Comparison of ENCODE assay signal across 14 cellular contexts in the genomic region with DNA sequence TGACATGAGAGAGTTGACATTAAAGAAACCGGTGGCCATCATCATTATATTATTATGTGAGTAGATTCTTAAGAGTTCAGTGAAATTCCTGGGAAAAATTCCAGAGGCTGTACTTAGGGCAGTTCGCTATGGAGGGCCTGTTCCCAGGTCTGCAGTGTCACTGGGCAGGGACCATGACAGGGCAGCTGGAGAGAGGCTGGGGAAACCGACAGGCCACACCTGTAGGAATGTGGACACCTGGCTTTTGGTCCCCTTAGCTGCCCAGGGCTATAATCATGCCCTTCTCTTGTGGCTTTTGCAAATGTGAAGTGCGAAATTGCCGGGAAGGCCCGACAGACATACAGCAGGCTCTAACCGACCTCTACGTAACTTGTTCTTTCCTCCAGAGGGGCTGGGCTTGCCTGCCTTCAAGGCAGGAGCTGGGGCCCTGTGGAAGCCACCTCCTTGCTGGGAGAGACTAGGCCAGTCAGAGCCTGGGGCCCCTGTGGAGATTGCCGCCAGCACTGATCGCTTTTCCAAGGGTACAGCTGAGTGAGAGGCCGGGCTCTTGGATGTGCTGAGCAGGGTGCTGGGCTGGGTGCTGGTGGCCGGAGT. TPM values are rescaled to one million over a fixed set of nuclear protein-coding genes. Genes with fewer than 3 reads are reported as not detected.
A peak's percentile ranks its signal among the peaks of the same experiment; 100 is the strongest.
DNase-seq lines count a peak whose midpoint lies in the region; ATAC-seq and TF ChIP-seq lines count a peak whose summit lies in the region.
"Had no signal": no experiment of that assay in that cellular context is flagged by ENCODE, and none has a peak within 500 bp of the region (broad histone marks: within the 10 kb centered on the region; RNA-seq: fewer than 3 reads in every experiment).

No MANE protein-coding gene starts in this region.

- H3K9me3 ChIP-seq in heart left ventricle: no peaks in the 10 kb centered on the region
- no peaks in the 10 kb centered on the region for H3K9me3 ChIP-seq in osteoblast (ENCODE audit: low read depth, low read length)
- H3K9me3 ChIP-seq: tibial artery had no signal

- no peak for TF ChIP-seq CTCF in natural killer cell (IDR thresholded peaks at IDR 0.05)
- TF ChIP-seq CTCF in heart left ventricle (IDR thresholded peaks at IDR 0.05): no peak
- TF ChIP-seq CTCF in osteoblast (IDR thresholded peaks at IDR 0.05; ENCODE audit: extremely low read depth, low read depth, low read length): no peak
- TF ChIP-seq CTCF in GM20000 (IDR thresholded peaks at IDR 0.05; ENCODE audit: extremely low read depth, missing control alignments): no peak

- intact Hi-C loops in natural killer cell (cut with micrococcal nuclease): no loop called here
- intact Hi-C loops in heart left ventricle (cut with DNase I): no loop called here

- H3K4me2 ChIP-seq in osteoblast (ENCODE audit: insufficient read depth, low read length): no peak overlapping the region

- no peaks in the 10 kb centered on the region for H3K27me3 Mint-ChIP-seq in natural killer cell treated with Interleukin-12 subunit alpha and Interleukin-12 subunit beta and Interleukin-15 and Interleukin-18, amount 100 ng/mL, for 72 hours
- H3K27me3 Mint-ChIP-seq in natural killer cell (ENCODE audit: low read depth in 2 of 2): no peaks in the 10 kb centered on the region

- H3K27me3 ChIP-seq in heart left ventricle (no peaks in the 10 kb centered on the region), osteoblast (ENCODE audit: insufficient read depth, low read length) (no peaks in the 10 kb centered on the region)
- H3K27me3 ChIP-seq: tibial artery had no signal

- H3K4me1 ChIP-seq in heart left ventricle (peaks cover 0 to 46% (median 14%) of the 10 kb centered on the region in 12 donors), osteoblast (ENCODE audit: insufficient read depth, low read length) (peaks cover 51% of the 10 kb centered on the region)

- H3K4me1 Mint-ChIP-seq in natural killer cell treated with Interleukin-12 subunit alpha and Interleukin-12 subunit beta and Interleukin-15 and Interleukin-18, amount 100 ng/mL, for 72 hours (ENCODE audit: low read depth in 2 of 2): no peaks in the 10 kb centered on the region
- no peaks in the 10 kb centered on the region for H3K4me1 Mint-ChIP-seq in natural killer cell
- H3K4me1 Mint-ChIP-seq: activated T-helper 17 cell treated with anti-CD3 and anti-CD28 coated beads, Interleukin-2, amount 50 U/mL, for 72 hours had no signal

- no peak for TF ChIP-seq POLR2A in heart left ventricle (IDR thresholded peaks at IDR 0.05)

- no peak overlapping the region for H2AFZ ChIP-seq in osteoblast (ENCODE audit: low read length)

- 86 to 92% (median 88%) methylated on average over 10 to 12 of the region's 12 CpGs for WGBS in heart left ventricle, 4 donors

- ATAC-seq in natural killer cell treated with Interleukin-12 subunit alpha and Interleukin-12 subunit beta and Interleukin-15 and Interleukin-18, amount 100 ng/mL, for 72 hours: no peak
- ATAC-seq in natural killer cell (no peak), heart left ventricle (no peak), HG02885 (IDR thresholded peaks at IDR 0.05; ENCODE audit: poor library complexity, unreplicated experiment) (no peak), HG03039 (IDR thresholded peaks at IDR 0.05; ENCODE audit: unreplicated experiment) (no peak)
- ATAC-seq: activated T-helper 17 cell treated with anti-CD3 and anti-CD28 coated beads, Interleukin-2, amount 50 U/mL, for 72 hours had no signal

- H3K27ac ChIP-seq in heart left ventricle (peak overlapping the region in 9 of 12 donors; percentile 29 to 94 (median 68)), osteoblast (ENCODE audit: low read depth, low read length) (peak overlapping the region; percentile 96)

- H3K36me3 Mint-ChIP-seq in natural killer cell treated with Interleukin-12 subunit alpha and Interleukin-12 subunit beta and Interleukin-15 and Interleukin-18, amount 100 ng/mL, for 72 hours: no peaks in the 10 kb centered on the region
- H3K36me3 Mint-ChIP-seq in natural killer cell: no peaks in the 10 kb centered on the region

- peaks cover 36% of the 10 kb centered on the region for H4K20me1 ChIP-seq in osteoblast (ENCODE audit: insufficient read depth, low read length)

- no peaks in the 10 kb centered on the region for H3K9me3 Mint-ChIP-seq in natural killer cell treated with Interleukin-12 subunit alpha and Interleukin-12 subunit beta and Interleukin-15 and Interleukin-18, amount 100 ng/mL, for 72 hours
- H3K9me3 Mint-ChIP-seq in natural killer cell: no peaks in the 10 kb centered on the region
- H3K9me3 Mint-ChIP-seq: activated T-helper 17 cell treated with anti-CD3 and anti-CD28 coated beads, Interleukin-2, amount 50 U/mL, for 72 hours had no signal

- peak; percentile 12 for DNase-seq in natural killer cell treated with Interleukin-12 subunit alpha and Interleukin-12 subunit beta and Interleukin-15 and Interleukin-18, amount 100 ng/mL, for 72 hours (ENCODE audit: low spot score)
- DNase-seq in natural killer cell (no peak), heart left ventricle (peak in 2 of 5 donors; percentile 18 to 48), osteoblast (ENCODE audit: insufficient read length, low spot score, missing footprints) (no peak), NCI-H1048 (lab: John Stamatoyannopoulos, UW) (no peak), GM20000 (ENCODE audit: low spot score) (no peak)
- DNase-seq: activated CD4-positive, alpha-beta T cell treated with anti-CD3 and anti-CD28 coated beads, Interleukin-2, amount 50 U/mL, for 1 hour; NCI-H2227 treated with DMSO at 0.1 percent for 48 hours; T-helper 2 cell had no signal

- H3K4me3 Mint-ChIP-seq in natural killer cell treated with Interleukin-12 subunit alpha and Interleukin-12 subunit beta and Interleukin-15 and Interleukin-18, amount 100 ng/mL, for 72 hours: no peak overlapping the region
- no peak overlapping the region for H3K4me3 Mint-ChIP-seq in natural killer cell
- H3K4me3 Mint-ChIP-seq: activated T-helper 17 cell treated with anti-CD3 and anti-CD28 coated beads, Interleukin-2, amount 50 U/mL, for 72 hours had no signal

- H3K79me2 ChIP-seq in osteoblast (ENCODE audit: insufficient read depth, low read length): peaks cover 93% of the 10 kb centered on the region

- H3K4me3 ChIP-seq in heart left ventricle: no peak overlapping the region
- no peak overlapping the region for H3K4me3 ChIP-seq in osteoblast (ENCODE audit: insufficient read depth, low read length)
- H3K4me3 ChIP-seq: tibial artery had no signal

- H3K36me3 ChIP-seq in heart left ventricle (no peaks in the 10 kb centered on the region), osteoblast (ENCODE audit: insufficient read depth, low read length) (no peaks in the 10 kb centered on the region)
- H3K36me3 ChIP-seq: tibial artery had no signal

- no peak overlapping the region for H3K27ac Mint-ChIP-seq in natural killer cell treated with Interleukin-12 subunit alpha and Interleukin-12 subunit beta and Interleukin-15 and Interleukin-18, amount 100 ng/mL, for 72 hours
- no peak overlapping the region for H3K27ac Mint-ChIP-seq in natural killer cell
- H3K27ac Mint-ChIP-seq: activated T-helper 17 cell treated with anti-CD3 and anti-CD28 coated beads, Interleukin-2, amount 50 U/mL, for 72 hours had no signal

RNA-seq across cellular contexts. Expression of a gene that starts 31.2 kb away (rescaled TPM):
- under 1 TPM in 1 of 2 donors, not detected in 1; 0.38 TPM for total RNA-seq in natural killer cell treated with Interleukin-12 subunit alpha and Interleukin-12 subunit beta and Interleukin-15 and Interleukin-18, amount 100 ng/mL, for 72 hours
- total RNA-seq in natural killer cell (not detected), heart left ventricle (1 to 10 TPM in 5 of 9 donors, under 1 TPM in 4; 0.67 to 4.1 (median 1.0) TPM), osteoblast (3.8 and 10.1 TPM in 2 replicates)
- 1 to 10 TPM in 1 of 2 donors, under 1 TPM in 1; 0.30 to 1.4 TPM for polyA plus RNA-seq in heart left ventricle
- total RNA-seq: activated T-helper 17 cell treated with anti-CD3 and anti-CD28 coated beads, Interleukin-2, amount 50 U/mL, for 72 hours; mononuclear cell had no signal
